1 cellular context compared by ENCODE assay signal in genomic region chr9:123039617-123040219, GRCh38.
TF ChIP-seq lines count a peak whose summit lies in the region.

No MANE protein-coding gene starts in this region.

TF ChIP-seq in GM23338, 12 proteins besides CTCF, POLR2A, EP300 and RAD21 (continued from another document):
- TF ChIP-seq, protein P1, sequence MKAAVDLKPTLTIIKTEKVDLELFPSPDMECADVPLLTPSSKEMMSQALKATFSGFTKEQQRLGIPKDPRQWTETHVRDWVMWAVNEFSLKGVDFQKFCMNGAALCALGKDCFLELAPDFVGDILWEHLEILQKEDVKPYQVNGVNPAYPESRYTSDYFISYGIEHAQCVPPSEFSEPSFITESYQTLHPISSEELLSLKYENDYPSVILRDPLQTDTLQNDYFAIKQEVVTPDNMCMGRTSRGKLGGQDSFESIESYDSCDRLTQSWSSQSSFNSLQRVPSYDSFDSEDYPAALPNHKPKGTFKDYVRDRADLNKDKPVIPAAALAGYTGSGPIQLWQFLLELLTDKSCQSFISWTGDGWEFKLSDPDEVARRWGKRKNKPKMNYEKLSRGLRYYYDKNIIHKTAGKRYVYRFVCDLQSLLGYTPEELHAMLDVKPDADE (IDR thresholded peaks at IDR 0.05): no peak
- TF ChIP-seq REST (IDR thresholded peaks at IDR 0.05; ENCODE audit: unreplicated experiment): no peak
- TF ChIP-seq STAT1 (IDR thresholded peaks at IDR 0.05; ENCODE audit: unreplicated experiment): no peak
- no peak for TF ChIP-seq ZNF331 (CRISPR knock-in tag; IDR thresholded peaks at IDR 0.05; ENCODE audit: low read depth)
- TF ChIP-seq NANOG (IDR thresholded peaks at IDR 0.05; ENCODE audit: borderline replicate concordance): no peak
- no peak for TF ChIP-seq EZH2 (IDR thresholded peaks at IDR 0.05; ENCODE audit: low read depth, unreplicated experiment)
TF ChIP-seq in GM23338: peak in this region for 0.
